Comparison of ENCODE assay signal across 8 cellular contexts in genomic region chr5:139262414-139263139, GRCh38. TPM values are rescaled to one million over a fixed set of nuclear protein-coding genes. Genes with fewer than 3 reads are reported as not detected.
A peak's percentile ranks its signal among the peaks of the same experiment; 100 is the strongest.
DNase-seq lines count a peak whose midpoint lies in the region; ATAC-seq and TF ChIP-seq lines count a peak whose summit lies in the region.

No MANE protein-coding gene starts in this region.

- TF ChIP-seq CTCF in DOHH2 (IDR thresholded peaks at IDR 0.05; ENCODE audit: low read depth, low read length, poor library complexity, severe bottlenecking) (peak; percentile 63), SU-DHL-6 (IDR thresholded peaks at IDR 0.05; ENCODE audit: insufficient read depth, low read length, poor library complexity, severe bottlenecking) (peak; percentile 18), heart left ventricle (IDR thresholded peaks at IDR 0.05) (peak; percentile 71 to 97 (median 92)), prostate gland (IDR thresholded peaks at IDR 0.05) (peak; percentile 65 to 93 (median 86))

- no peak overlapping the region for H2AFZ ChIP-seq in SU-DHL-6 (ENCODE audit: low read depth, low read length, severe bottlenecking)

- no peak overlapping the region for H3K4me2 ChIP-seq in DOHH2 (ENCODE audit: low read length)
- H3K4me2 ChIP-seq in SU-DHL-6 (ENCODE audit: low read depth, low read length, poor library complexity, severe bottlenecking), result no peak overlapping the region

- H3K4me3 ChIP-seq in DOHH2 (ENCODE audit: low read length) (no peak overlapping the region), SU-DHL-6 (ENCODE audit: insufficient read depth, low read length, poor library complexity, severe bottlenecking) (no peak overlapping the region), adipocyte (ENCODE audit: low read length) (no peak overlapping the region), heart left ventricle (no peak overlapping the region), prostate gland (no peak overlapping the region)

- WGBS in heart left ventricle, 4 donors, result 28 to 35% (median 30%) methylated on average over 9 of the region's 9 CpGs
- WGBS in prostate gland, result 32% methylated on average over 9 of the region's 9 CpGs

- H3K9ac ChIP-seq in SU-DHL-6 (ENCODE audit: low read length), result no peak overlapping the region
- peak overlapping the region; percentile 16 for H3K9ac ChIP-seq in adipocyte (ENCODE audit: low read length)

- CTCF ChIA-PET in HEK293T (lab: Yijun Ruan, JAX), result interaction anchor here (0.6 to 1.1 kb wide), 3 partner anchors 240 to 683 kb away, joined by 3 to 6 read pairs (median 3); no protein-coding TSS in a partner anchor

- H3F3A ChIP-seq in DOHH2 (ENCODE audit: control insufficient read depth, insufficient read depth) (no peaks in the 10 kb centered on the region), SU-DHL-6 (ENCODE audit: insufficient read depth) (no peaks in the 10 kb centered on the region)

- H4K20me1 ChIP-seq in DOHH2 (ENCODE audit: control insufficient read depth, insufficient read depth, low read depth, low read length), result no peaks in the 10 kb centered on the region
- no peaks in the 10 kb centered on the region for H4K20me1 ChIP-seq in SU-DHL-6 (ENCODE audit: low read depth, low read length)

- ATAC-seq in heart left ventricle, result peak; percentile 97 to 99 (median 98)
- no peak for ATAC-seq in HG02588 (IDR thresholded peaks at IDR 0.05; ENCODE audit: unreplicated experiment)

- H3K9me3 ChIP-seq in DOHH2 (ENCODE audit: control insufficient read depth, insufficient read depth, low read length) (no peaks in the 10 kb centered on the region), SU-DHL-6 (ENCODE audit: insufficient read depth, low read length) (no peaks in the 10 kb centered on the region), adipocyte (ENCODE audit: control insufficient read depth, low read length) (no peaks in the 10 kb centered on the region), heart left ventricle (no peaks in the 10 kb centered on the region), prostate gland (no peaks in the 10 kb centered on the region)

- H3K27ac ChIP-seq in DOHH2 (ENCODE audit: low read depth, low read length), result no peak overlapping the region
- H3K27ac ChIP-seq in SU-DHL-6 (ENCODE audit: low read depth, low read length), result no peak overlapping the region
- H3K27ac ChIP-seq in heart left ventricle, result peak overlapping the region in 10 of 12 donors; percentile 21 to 68 (median 30)
- H3K27ac ChIP-seq in prostate gland, result peak overlapping the region in 1 of 2 donors; percentile 27

- DNase-seq in HEK293T (ENCODE audit: extremely low spot score) (peak; percentile 85), NCI-H128 (lab: John Stamatoyannopoulos, UW; ENCODE audit: unreplicated experiment) (peak; percentile 72), adipocyte (ENCODE audit: low read depth) (peak; percentile 97), heart left ventricle (peak; percentile 87 to 92 (median 89)), prostate gland (ENCODE audit: low spot score) (peak; percentile 83)

- H3K36me3 ChIP-seq in DOHH2 (ENCODE audit: control insufficient read depth, low read length) (no peaks in the 10 kb centered on the region), SU-DHL-6 (ENCODE audit: low read length) (no peaks in the 10 kb centered on the region), adipocyte (ENCODE audit: control insufficient read depth, insufficient read depth, low read length, severe bottlenecking) (no peaks in the 10 kb centered on the region), heart left ventricle (no peaks in the 10 kb centered on the region), prostate gland (no peaks in the 10 kb centered on the region)

- H3K27me3 ChIP-seq in DOHH2 (ENCODE audit: control insufficient read depth, low read length), result peaks cover 20% of the 10 kb centered on the region
- no peaks in the 10 kb centered on the region for H3K27me3 ChIP-seq in SU-DHL-6 (ENCODE audit: low read length)
- H3K27me3 ChIP-seq in adipocyte (replicated peaks; ENCODE audit: control insufficient read depth, insufficient read depth, low read length), result peaks cover 12% of the 10 kb centered on the region
- H3K27me3 ChIP-seq in heart left ventricle, result no peaks in the 10 kb centered on the region
- H3K27me3 ChIP-seq in prostate gland (replicated peaks; ENCODE audit: insufficient read depth), result no peaks in the 10 kb centered on the region

- H3K4me1 ChIP-seq in DOHH2 (ENCODE audit: control insufficient read depth, low read length) (no peaks in the 10 kb centered on the region), adipocyte (ENCODE audit: control insufficient read depth, insufficient read depth, low read length) (peaks cover 12% of the 10 kb centered on the region), heart left ventricle (peaks cover 0 to 18% (median 9%) of the 10 kb centered on the region in 12 donors), prostate gland (replicated peaks) (no peaks in the 10 kb centered on the region)

- POLR2A ChIA-PET in HEK293T (lab: Yijun Ruan, JAX), result interaction anchor here (0.7 to 1.0 kb wide), 2 partner anchors 64 to 687 kb away, joined by 3 read pairs; partner anchors contain the start of genes HSPA9 and SIL1

- H3K79me2 ChIP-seq in DOHH2 (ENCODE audit: control insufficient read depth, low read length) (no peaks in the 10 kb centered on the region), SU-DHL-6 (ENCODE audit: insufficient read depth, low read length) (no peaks in the 10 kb centered on the region)

- intact Hi-C loops in heart left ventricle (cut with DNase I), result loop anchor here (1.0 to 10.0 kb wide), 20 partner anchors 168 to 688 kb away; partner anchors contain the start of genes HSPA9 (in 4 of the 10) and CTNNA1 (in 2 of the 10)
- intact Hi-C loops in prostate gland (cut with DNase I), result loop anchor here (5.0 to 10.0 kb wide), 4 partner anchors 170 to 685 kb away; partner anchors contain the start of genes CTNNA1 and HSPA9

- TF ChIP-seq POLR2A in heart left ventricle (IDR thresholded peaks at IDR 0.05) (no peak), prostate gland (IDR thresholded peaks at IDR 0.05) (no peak)

- no peaks in the 10 kb centered on the region for H3K9me2 ChIP-seq in DOHH2 (replicated peaks; ENCODE audit: control insufficient read depth, low read length)
- H3K9me2 ChIP-seq in SU-DHL-6 (replicated peaks; ENCODE audit: insufficient read depth, low read length), result no peaks in the 10 kb centered on the region

TF ChIP-seq in HEK293T, 16 proteins besides CTCF, POLR2A, EP300 and RAD21:
- no peak for TF ChIP-seq LEF1 (IDR thresholded peaks at IDR 0.05; ENCODE audit: borderline replicate concordance)
- no peak for TF ChIP-seq TARDBP (IDR thresholded peaks at IDR 0.05)
- TF ChIP-seq HDGF (IDR thresholded peaks at IDR 0.05; ENCODE audit: borderline replicate concordance), result no peak
- no peak for TF ChIP-seq ZNF384 (IDR thresholded peaks at IDR 0.05)
- no peak for TF ChIP-seq CTBP1 (IDR thresholded peaks at IDR 0.05; ENCODE audit: borderline replicate concordance)
- TF ChIP-seq FOXK2 (IDR thresholded peaks at IDR 0.05), result no peak
- no peak for TF ChIP-seq ARNT (IDR thresholded peaks at IDR 0.05)
- TF ChIP-seq FOXM1 (IDR thresholded peaks at IDR 0.05; ENCODE audit: borderline replicate concordance), result no peak
- TF ChIP-seq SP1 (IDR thresholded peaks at IDR 0.05), result no peak
- TF ChIP-seq ELF4 (IDR thresholded peaks at IDR 0.05), result no peak
- no peak for TF ChIP-seq BHLHE40 (IDR thresholded peaks at IDR 0.05; ENCODE audit: borderline replicate concordance)
- TF ChIP-seq FOXA1 (IDR thresholded peaks at IDR 0.05), result no peak
- no peak for TF ChIP-seq PKNOX1 (IDR thresholded peaks at IDR 0.05)
- TF ChIP-seq L3MBTL2 (conservative IDR thresholded peaks at IDR 0.05), result no peak

RNA-seq across cellular contexts. Expression of gene MATR3, which starts 31.0 kb away (rescaled TPM):
- 100 to 1,000 TPM; 133 to 208 (median 139) TPM for total RNA-seq in heart left ventricle
- 100 to 1,000 TPM in 1 of 2 donors, 10 to 100 TPM in 1; 97.2 to 115 TPM for polyA plus RNA-seq in heart left ventricle
- total RNA-seq in prostate gland, result 100 to 1,000 TPM; 192 to 207 TPM

Comparison
In these comparisons a context has a peak if more than half of its experiments do, and no peak if none do; other contexts are left out.
1. H3K27ac ChIP-seq: peak in heart left ventricle (10 of 12); none in DOHH2 (single experiment) and SU-DHL-6 (single experiment).
2. CTCF ChIP-seq: peak in every context shown above with its lines; median percentile 92 in heart left ventricle; 86 in prostate gland; 63 in DOHH2; 18 in SU-DHL-6.
3. Peak in every context shown above with its lines, with median percentiles within 50 percentile points of each other: DNase-seq.